Comparison of ENCODE assay signal across 10 cellular contexts in the genomic region with DNA sequence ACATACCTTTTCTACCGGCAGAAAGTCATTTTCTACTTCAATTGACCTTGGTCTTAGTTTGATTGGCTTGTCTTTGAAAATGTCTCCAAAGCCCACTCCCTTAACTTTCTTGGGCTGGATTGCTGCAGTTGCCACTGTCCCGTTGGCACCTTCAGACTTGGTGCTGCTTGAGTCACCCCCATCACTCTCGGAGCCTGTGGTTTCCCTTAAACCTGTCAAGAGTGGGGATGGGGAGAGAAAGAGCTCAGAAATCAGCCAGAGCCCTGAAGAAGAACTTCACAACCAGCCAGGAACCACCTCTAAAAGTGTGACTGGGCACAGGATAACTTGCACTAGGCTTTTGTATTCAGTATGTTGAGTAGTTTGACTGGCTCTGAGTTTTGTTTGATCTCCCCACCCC.
A peak's percentile ranks its signal among the peaks of the same experiment; 100 is the strongest.
DNase-seq lines count a peak whose midpoint lies in the region; ATAC-seq and TF ChIP-seq lines count a peak whose summit lies in the region.
"Had no signal": no experiment of that assay in that cellular context is flagged by ENCODE, and none has a peak within 500 bp of the region (broad histone marks: within the 10 kb centered on the region; RNA-seq: fewer than 3 reads in every experiment).

No MANE protein-coding gene starts in this region.

- peaks cover 74% of the 10 kb centered on the region for H3K4me1 Mint-ChIP-seq in activated T-cell treated with anti-CD3 and anti-CD28 coated beads, Interleukin-2, amount 50 U/mL, for 72 hours (ENCODE audit: low read depth)
- H3K4me1 Mint-ChIP-seq in memory B cell, result peaks cover 27% of the 10 kb centered on the region

- no peak overlapping the region for H3K9ac ChIP-seq in mammary epithelial cell (ENCODE audit: insufficient read depth, low read length)

- TF ChIP-seq CTCF in breast epithelium (IDR thresholded peaks at IDR 0.05) (no peak), mammary epithelial cell (conservative IDR thresholded peaks at IDR 0.05 in 1 of 2, IDR thresholded peaks at IDR 0.05 in 1 of 2; ENCODE audit: extremely low read depth in 1 of 2, insufficient read depth in 1 of 2, low read depth in 1 of 2, low read length in 2 of 2) (no peak), upper lobe of right lung (IDR thresholded peaks at IDR 0.05) (no peak), upper lobe of left lung (IDR thresholded peaks at IDR 0.05) (no peak)

- H3K27ac ChIP-seq in breast epithelium (peak overlapping the region; percentile 20 to 26), mammary epithelial cell (ENCODE audit: insufficient read depth, low read depth, low read length) (no peak overlapping the region), upper lobe of right lung (peak overlapping the region; percentile 55), upper lobe of left lung (peak overlapping the region in 1 of 4 donors; percentile 11)

- no peak overlapping the region for H3K4me2 ChIP-seq in mammary epithelial cell (ENCODE audit: insufficient read depth, low read depth, low read length)

- H3K4me1 ChIP-seq in breast epithelium (no peaks in the 10 kb centered on the region), mammary epithelial cell (ENCODE audit: insufficient read depth, low read length) (peaks cover 3% of the 10 kb centered on the region), upper lobe of right lung (no peaks in the 10 kb centered on the region), upper lobe of left lung (peaks cover 0 to 4% (median 2%) of the 10 kb centered on the region in 4 donors)

- DNase-seq in breast epithelium (ENCODE audit: low spot score in 2 of 2), result no peak
- DNase-seq in mammary epithelial cell, result no peak
- peak; percentile 37 to 54 for DNase-seq in activated T-cell treated with anti-CD3 and anti-CD28 coated beads, Interleukin-2, amount 50 U/mL, for 72 hours
- no peak for DNase-seq in memory B cell (ENCODE audit: low spot score in 2 of 2)
- DNase-seq in upper lobe of right lung, result no peak
- DNase-seq in ecto neural progenitor cell (ENCODE audit: low spot score), result no peak
- no peak for DNase-seq in upper lobe of left lung
- DNase-seq: NCI-H187 treated with DMSO at 0.1 percent for 48 hours had no signal

- peaks cover 13 to 14% of the 10 kb centered on the region in 2 donors for H3K36me3 Mint-ChIP-seq in activated T-cell treated with anti-CD3 and anti-CD28 coated beads, Interleukin-2, amount 50 U/mL, for 72 hours (ENCODE audit: insufficient read depth in 2 of 2)
- H3K36me3 Mint-ChIP-seq in memory B cell, result peaks cover 9% of the 10 kb centered on the region

- no peak overlapping the region for H2AFZ ChIP-seq in mammary epithelial cell (ENCODE audit: low read depth, low read length)

- H3K4me3 ChIP-seq in breast epithelium, result no peak overlapping the region
- no peak overlapping the region for H3K4me3 ChIP-seq in mammary epithelial cell (replicated peaks in 1 of 3; ENCODE audit: insufficient read depth in 1 of 3, low read depth in 2 of 3, low read length in 3 of 3)
- no peak overlapping the region for H3K4me3 ChIP-seq in upper lobe of right lung
- no peak overlapping the region for H3K4me3 ChIP-seq in upper lobe of left lung

- no TSS peak for BruUV-seq in mammary epithelial cell (replicated peaks; lab: Mats Ljungman, UMichigan)

- 85% methylated on average over 3 of the region's 3 CpGs for WGBS in mammary epithelial cell (ENCODE audit: low coverage, missing lambda C conversion rate)
- 54 to 88% methylated on average over 1 to 3 of the region's 3 CpGs for WGBS in upper lobe of left lung, 2 donors

- no peaks in the 10 kb centered on the region for H4K20me1 ChIP-seq in mammary epithelial cell (ENCODE audit: insufficient read depth, low read length)

- TF ChIP-seq POLR2A in breast epithelium (IDR thresholded peaks at IDR 0.05) (no peak), upper lobe of left lung (IDR thresholded peaks at IDR 0.05) (no peak)

- H3K9me3 ChIP-seq in breast epithelium, result no peaks in the 10 kb centered on the region
- H3K9me3 ChIP-seq in mammary epithelial cell (replicated peaks; ENCODE audit: insufficient read depth, low read length), result no peaks in the 10 kb centered on the region
- no peaks in the 10 kb centered on the region for H3K9me3 ChIP-seq in upper lobe of right lung
- H3K9me3 ChIP-seq in upper lobe of left lung, result no peaks in the 10 kb centered on the region

- peaks cover 12% of the 10 kb centered on the region for H3K27me3 Mint-ChIP-seq in activated T-cell treated with anti-CD3 and anti-CD28 coated beads, Interleukin-2, amount 50 U/mL, for 72 hours (ENCODE audit: low read depth)
- no peaks in the 10 kb centered on the region for H3K27me3 Mint-ChIP-seq in memory B cell

- in situ Hi-C loops in mammary epithelial cell (cut with MboI; ENCODE audit: low sequenced_read_pairs in 2 of 2), result no loop called here

- peaks cover 1 to 2% of the 10 kb centered on the region in 2 donors for H3K9me3 Mint-ChIP-seq in activated T-cell treated with anti-CD3 and anti-CD28 coated beads, Interleukin-2, amount 50 U/mL, for 72 hours
- H3K9me3 Mint-ChIP-seq in memory B cell, result no peaks in the 10 kb centered on the region

- peaks cover 0 to 37% of the 10 kb centered on the region in 2 donors for H3K27me3 ChIP-seq in breast epithelium
- H3K27me3 ChIP-seq in mammary epithelial cell (ENCODE audit: insufficient read depth, low read length), result no peaks in the 10 kb centered on the region
- H3K27me3 ChIP-seq in upper lobe of right lung, result no peaks in the 10 kb centered on the region
- H3K27me3 ChIP-seq in upper lobe of left lung, result no peaks in the 10 kb centered on the region

- peak overlapping the region; percentile 99 for H3K27ac Mint-ChIP-seq in activated T-cell treated with anti-CD3 and anti-CD28 coated beads, Interleukin-2, amount 50 U/mL, for 72 hours
- peak overlapping the region; percentile 95 for H3K27ac Mint-ChIP-seq in memory B cell

- no peaks in the 10 kb centered on the region for H3K36me3 ChIP-seq in breast epithelium
- H3K36me3 ChIP-seq in mammary epithelial cell (ENCODE audit: insufficient read depth, low read length), result no peaks in the 10 kb centered on the region
- H3K36me3 ChIP-seq in upper lobe of right lung, result no peaks in the 10 kb centered on the region
- H3K36me3 ChIP-seq in upper lobe of left lung, result no peaks in the 10 kb centered on the region

- ATAC-seq in activated T-cell treated with anti-CD3 and anti-CD28 coated beads, Interleukin-2, amount 50 U/mL, for 72 hours (replicated peaks in 1 of 2), result peak; percentile 52 to 56
- no peak for ATAC-seq in memory B cell (ENCODE audit: low read depth)
- no peak for ATAC-seq in upper lobe of right lung
- ATAC-seq in HG03025 (IDR thresholded peaks at IDR 0.05; ENCODE audit: low FRiP score, unreplicated experiment), result no peak
- ATAC-seq in upper lobe of left lung (ENCODE audit: low FRiP score in 2 of 2), result no peak
- ATAC-seq: left lobe of liver had no signal

- intact Hi-C loops in breast epithelium (cut with DNase I; ENCODE audit: low total_unique reads), result no loop called here
- intact Hi-C loops in mammary epithelial cell (cut with micrococcal nuclease), result no loop called here
- intact Hi-C loops in upper lobe of right lung (cut with DNase I), result no loop called here

- H3K4me3 Mint-ChIP-seq in activated T-cell treated with anti-CD3 and anti-CD28 coated beads, Interleukin-2, amount 50 U/mL, for 72 hours, result peak overlapping the region; percentile 61 to 76
- no peak overlapping the region for H3K4me3 Mint-ChIP-seq in memory B cell

- CTCF ChIA-PET in mammary epithelial cell (lab: Charles Lee; ENCODE audit: low non-redundant PET), result no interaction called here

- no peaks in the 10 kb centered on the region for H3K79me2 ChIP-seq in mammary epithelial cell (ENCODE audit: insufficient read depth, low read length)

- dilution Hi-C loops in mammary epithelial cell (cut with HindIII; ENCODE audit: low sequenced_read_pairs), result no loop called here

- no peak for TF ChIP-seq EP300 in upper lobe of left lung (IDR thresholded peaks at IDR 0.05)

Comparison
In these comparisons a context has a peak if more than half of its experiments do, and no peak if none do; other contexts are left out.
1. DNase-seq: peak in activated T-cell treated with anti-CD3 and anti-CD28 coated beads, Interleukin-2, amount 50 U/mL, for 72 hours (2 of 2); none in breast epithelium (0 of 2), mammary epithelial cell (single experiment), memory B cell (0 of 2), upper lobe of right lung (single experiment), ecto neural progenitor cell (single experiment) and upper lobe of left lung (0 of 2).
2. ATAC-seq: peak in activated T-cell treated with anti-CD3 and anti-CD28 coated beads, Interleukin-2, amount 50 U/mL, for 72 hours (2 of 2); none in memory B cell (single experiment), upper lobe of right lung (single experiment), HG03025 (single experiment) and upper lobe of left lung (0 of 2).